ENCODE assay signal across 12 cellular contexts in the genomic region with DNA sequence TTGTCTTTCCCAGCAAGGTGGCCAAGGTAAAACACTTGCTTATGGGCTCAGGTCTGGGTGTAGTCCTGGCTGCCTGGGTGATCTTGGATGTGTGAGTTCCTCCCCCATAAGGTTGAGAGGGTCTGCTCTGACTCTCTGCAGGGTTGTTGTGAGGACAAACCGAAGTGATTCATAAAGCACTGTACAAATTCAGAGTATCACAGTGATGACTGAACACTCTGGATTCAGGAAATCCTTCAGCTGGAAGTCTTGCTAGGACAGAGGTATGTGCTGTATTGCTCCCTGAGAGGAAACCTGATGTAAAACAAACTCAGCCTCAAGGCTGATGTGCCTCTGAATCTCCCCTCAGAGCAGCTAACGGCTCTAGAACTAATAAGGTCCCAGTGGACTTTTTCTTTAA.
DNase-seq lines count a peak whose midpoint lies in the region; ATAC-seq and TF ChIP-seq lines count a peak whose summit lies in the region.
"Had no signal": no experiment of that assay in that cellular context is flagged by ENCODE, and none has a peak within 500 bp of the region (broad histone marks: within the 10 kb centered on the region; RNA-seq: fewer than 3 reads in every experiment).

No MANE protein-coding gene starts in this region.

- no peak overlapping the region for H3K4me3 Mint-ChIP-seq in CD4-positive, alpha-beta T cell
- no peak overlapping the region for H3K4me3 Mint-ChIP-seq in stimulated activated naive B cell treated with anti-CD40 and anti-IgM and Interleukin-4, amounts not matched to agents 10 μg/mL and 1 μg/mL and 100 μg/mL, for 72 hours

- peak; percentile 42 for ATAC-seq in left lung
- ATAC-seq in CD4-positive, alpha-beta T cell (ENCODE audit: poor library complexity), result no peak
- ATAC-seq in stimulated activated naive B cell treated with anti-CD40 and anti-IgM and Interleukin-4, amounts not matched to agents 10 μg/mL and 1 μg/mL and 100 μg/mL, for 72 hours (replicated peaks), result no peak

- H3K9me3 ChIP-seq in cardiac muscle cell (ENCODE audit: low read depth), result no peaks in the 10 kb centered on the region
- H3K9me3 ChIP-seq in left ventricle myocardium inferior (replicated peaks), result peaks cover 11% of the 10 kb centered on the region
- peaks cover 0 to 4% of the 10 kb centered on the region in 2 donors for H3K9me3 ChIP-seq in left lung
- H3K9me3 ChIP-seq in CD4-positive, alpha-beta T cell (ENCODE audit: control insufficient read depth, low read length), result no peaks in the 10 kb centered on the region

- intact Hi-C loops in left ventricle myocardium inferior (cut with micrococcal nuclease) (no loop called here), left lung (cut with DNase I) (no loop called here)
- intact Hi-C loops in CD4-positive, alpha-beta T cell (cut with DNase I, micrococcal nuclease), result no loop called here

- DNase-seq in cardiac muscle cell (ENCODE audit: low read depth in 1 of 2, low spot score in 1 of 2) (peak; percentile 5 to 88), left ventricle myocardium inferior (no peak), cardiac fibroblast (ENCODE audit: low read depth in 2 of 2) (peak; percentile 84 to 95), left lung (no peak), NCI-H1436 (lab: John Stamatoyannopoulos, UW) (no peak), substantia nigra (lab: John Stamatoyannopoulos, UW) (no peak)
- no peak for DNase-seq in CD4-positive, alpha-beta T cell
- no peak for DNase-seq in stimulated activated naive B cell treated with anti-CD40 and anti-IgM and Interleukin-4, amounts not matched to agents 10 μg/mL and 1 μg/mL and 100 μg/mL, for 72 hours
- DNase-seq: activated T-cell treated with anti-CD3 and anti-CD28 coated beads for 4 hours, foreskin melanocyte, Right ventricle myocardium superior had no signal

- H3K27me3 ChIP-seq in cardiac muscle cell, result no peaks in the 10 kb centered on the region
- no peaks in the 10 kb centered on the region for H3K27me3 ChIP-seq in left ventricle myocardium inferior (ENCODE audit: low read depth)
- no peaks in the 10 kb centered on the region for H3K27me3 ChIP-seq in left lung
- no peaks in the 10 kb centered on the region for H3K27me3 ChIP-seq in CD4-positive, alpha-beta T cell (ENCODE audit: control insufficient read depth, insufficient read depth, low read length)

- H3K27ac ChIP-seq in cardiac muscle cell (peak overlapping the region; percentile 41), left ventricle myocardium inferior (replicated peaks) (no peak overlapping the region), left lung (no peak overlapping the region), substantia nigra (ENCODE audit: low read depth, low read length, poor library complexity, severe bottlenecking) (no peak overlapping the region)
- no peak overlapping the region for H3K27ac ChIP-seq in CD4-positive, alpha-beta T cell (ENCODE audit: low read depth, low read length)
- H3K27ac ChIP-seq: VCaP had no signal

- H3K9me3 Mint-ChIP-seq in CD4-positive, alpha-beta T cell, result no peaks in the 10 kb centered on the region
- H3K9me3 Mint-ChIP-seq in stimulated activated naive B cell treated with anti-CD40 and anti-IgM and Interleukin-4, amounts not matched to agents 10 μg/mL and 1 μg/mL and 100 μg/mL, for 72 hours, result no peaks in the 10 kb centered on the region

- H3K27me3 Mint-ChIP-seq in CD4-positive, alpha-beta T cell, result no peaks in the 10 kb centered on the region
- no peaks in the 10 kb centered on the region for H3K27me3 Mint-ChIP-seq in stimulated activated naive B cell treated with anti-CD40 and anti-IgM and Interleukin-4, amounts not matched to agents 10 μg/mL and 1 μg/mL and 100 μg/mL, for 72 hours

- H3K36me3 Mint-ChIP-seq in CD4-positive, alpha-beta T cell (ENCODE audit: low read depth), result no peaks in the 10 kb centered on the region
- H3K36me3 Mint-ChIP-seq in stimulated activated naive B cell treated with anti-CD40 and anti-IgM and Interleukin-4, amounts not matched to agents 10 μg/mL and 1 μg/mL and 100 μg/mL, for 72 hours, result no peaks in the 10 kb centered on the region

- POLR2A ChIA-PET in CD4-positive, alpha-beta T cell (lab: Charles Lee), result no interaction called here

- H3K4me3 ChIP-seq in cardiac muscle cell (no peak overlapping the region), left ventricle myocardium inferior (no peak overlapping the region), cardiac fibroblast (replicated peaks in 1 of 2; ENCODE audit: low read depth in 2 of 2, low read length in 2 of 2) (no peak overlapping the region), left lung (no peak overlapping the region)

- no peak overlapping the region for H3K27ac Mint-ChIP-seq in CD4-positive, alpha-beta T cell
- no peak overlapping the region for H3K27ac Mint-ChIP-seq in stimulated activated naive B cell treated with anti-CD40 and anti-IgM and Interleukin-4, amounts not matched to agents 10 μg/mL and 1 μg/mL and 100 μg/mL, for 72 hours

- H3K4me1 ChIP-seq in cardiac muscle cell (ENCODE audit: low read depth), result peaks cover 25% of the 10 kb centered on the region
- H3K4me1 ChIP-seq in left ventricle myocardium inferior, result peaks cover 49% of the 10 kb centered on the region
- H3K4me1 ChIP-seq in left lung, result peaks cover 0 to 13% of the 10 kb centered on the region in 2 donors

- CTCF ChIA-PET in CD4-positive, alpha-beta T cell (lab: Charles Lee), result no interaction called here

- H3K4me1 Mint-ChIP-seq in CD4-positive, alpha-beta T cell (ENCODE audit: low read depth), result no peaks in the 10 kb centered on the region
- no peaks in the 10 kb centered on the region for H3K4me1 Mint-ChIP-seq in stimulated activated naive B cell treated with anti-CD40 and anti-IgM and Interleukin-4, amounts not matched to agents 10 μg/mL and 1 μg/mL and 100 μg/mL, for 72 hours

- TF ChIP-seq CTCF in cardiac muscle cell (IDR thresholded peaks at IDR 0.05; ENCODE audit: low read depth, low read length) (no peak), left ventricle myocardium inferior (IDR thresholded peaks at IDR 0.05; ENCODE audit: borderline replicate concordance) (no peak), cardiac fibroblast (IDR thresholded peaks at IDR 0.05; ENCODE audit: low read depth, low read length) (no peak), left lung (IDR thresholded peaks at IDR 0.05) (no peak)
- TF ChIP-seq CTCF in CD4-positive, alpha-beta T cell (IDR thresholded peaks at IDR 0.05), result no peak

- no peaks in the 10 kb centered on the region for H3K36me3 ChIP-seq in cardiac muscle cell
- H3K36me3 ChIP-seq in left ventricle myocardium inferior, result peaks cover 8% of the 10 kb centered on the region
- no peaks in the 10 kb centered on the region for H3K36me3 ChIP-seq in left lung

Comparison
In these comparisons a context has a peak if more than half of its experiments do, and no peak if none do; other contexts are left out.
1. DNase-seq: peak in cardiac muscle cell (2 of 2) and cardiac fibroblast (2 of 2); none in left ventricle myocardium inferior (single experiment), left lung (0 of 2), NCI-H1436 (single experiment), CD4-positive, alpha-beta T cell (0 of 10), substantia nigra (0 of 49) and stimulated activated naive B cell treated with anti-CD40 and anti-IgM and Interleukin-4, amounts not matched to agents 10 μg/mL and 1 μg/mL and 100 μg/mL, for 72 hours (single experiment).